In genomic region chr13:32314271-32314967, GRCh38 we compare ENCODE assay signal across 9 cellular contexts. TPM values are rescaled to one million over a fixed set of nuclear protein-coding genes. Genes with fewer than 3 reads are reported as not detected.
A peak's percentile ranks its signal among the peaks of the same experiment; 100 is the strongest.
DNase-seq lines count a peak whose midpoint lies in the region; ATAC-seq lines count a peak whose summit lies in the region.
"Had no signal": no experiment of that assay in that cellular context is flagged by ENCODE, and none has a peak within 500 bp of the region (broad histone marks: within the 10 kb centered on the region; RNA-seq: fewer than 3 reads in every experiment).

No MANE protein-coding gene starts in this region.

- H3K9me3 ChIP-seq in mononuclear cell (ENCODE audit: low read depth, low read length), result no peaks in the 10 kb centered on the region

- peak overlapping the region; percentile 75 for H3K4me3 ChIP-seq in mononuclear cell (ENCODE audit: low read length)

- H3K27ac Mint-ChIP-seq in activated naive CD4-positive, alpha-beta T cell treated with anti-CD3 and anti-CD28 coated beads, Interleukin-2, amount 10 ng/mL, durations not matched to agents 7 days and 5 days, result peak overlapping the region; percentile 99
- peak overlapping the region; percentile 98 for H3K27ac Mint-ChIP-seq in central memory CD8-positive, alpha-beta T cell (ENCODE audit: low read depth)

- H3K4me3 Mint-ChIP-seq in activated naive CD4-positive, alpha-beta T cell treated with anti-CD3 and anti-CD28 coated beads, Interleukin-2, amount 10 ng/mL, durations not matched to agents 7 days and 5 days, result peak overlapping the region; percentile 92
- H3K4me3 Mint-ChIP-seq in central memory CD8-positive, alpha-beta T cell, result peak overlapping the region; percentile 91

- H3K4me1 Mint-ChIP-seq in activated naive CD4-positive, alpha-beta T cell treated with anti-CD3 and anti-CD28 coated beads, Interleukin-2, amount 10 ng/mL, durations not matched to agents 7 days and 5 days, result peaks cover 48% of the 10 kb centered on the region
- peaks cover 16% of the 10 kb centered on the region for H3K4me1 Mint-ChIP-seq in central memory CD8-positive, alpha-beta T cell

- no peaks in the 10 kb centered on the region for H3K9me3 Mint-ChIP-seq in activated naive CD4-positive, alpha-beta T cell treated with anti-CD3 and anti-CD28 coated beads, Interleukin-2, amount 10 ng/mL, durations not matched to agents 7 days and 5 days
- no peaks in the 10 kb centered on the region for H3K9me3 Mint-ChIP-seq in central memory CD8-positive, alpha-beta T cell

- ATAC-seq in central memory CD8-positive, alpha-beta T cell (replicated peaks; ENCODE audit: extremely low read depth, poor library complexity, severe bottlenecking), result no peak
- ATAC-seq in HG03521 (IDR thresholded peaks at IDR 0.05; ENCODE audit: unreplicated experiment) (no peak), HG03460 (IDR thresholded peaks at IDR 0.05; ENCODE audit: unreplicated experiment) (no peak)

- no peaks in the 10 kb centered on the region for H3K27me3 ChIP-seq in mononuclear cell (ENCODE audit: insufficient read depth, low read length)

- peaks cover 11% of the 10 kb centered on the region for H3K36me3 Mint-ChIP-seq in activated naive CD4-positive, alpha-beta T cell treated with anti-CD3 and anti-CD28 coated beads, Interleukin-2, amount 10 ng/mL, durations not matched to agents 7 days and 5 days
- peaks cover 18% of the 10 kb centered on the region for H3K36me3 Mint-ChIP-seq in central memory CD8-positive, alpha-beta T cell (ENCODE audit: insufficient read depth)

- CTCF ChIA-PET in activated naive CD4-positive, alpha-beta T cell treated with anti-CD3 and anti-CD28 coated beads, Interleukin-2, amount 10 ng/mL, durations not matched to agents 7 days and 5 days (lab: Charles Lee), result interaction anchor here (0.6 to 1.9 kb wide), 6 partner anchors 9 to 404 kb away, joined by 3 to 8 read pairs (median 4); no protein-coding TSS in a partner anchor

- H3K4me1 ChIP-seq in mononuclear cell (ENCODE audit: insufficient read depth, low read length), result peaks cover 39% of the 10 kb centered on the region

- no peak for DNase-seq in activated naive CD4-positive, alpha-beta T cell treated with anti-CD3 and anti-CD28 coated beads, Interleukin-2, amount 10 ng/mL, durations not matched to agents 7 days and 5 days
- DNase-seq in activated naive CD4-positive, alpha-beta T cell treated with Interleukin-2 at 50 U/mL for 16 hours, result no peak
- DNase-seq in central memory CD8-positive, alpha-beta T cell (ENCODE audit: low spot score in 2 of 2), result no peak
- DNase-seq in HT-29 (ENCODE audit: low spot score) (no peak), NCI-H2029 (lab: John Stamatoyannopoulos, UW) (no peak)

- H3K27me3 Mint-ChIP-seq in activated naive CD4-positive, alpha-beta T cell treated with anti-CD3 and anti-CD28 coated beads, Interleukin-2, amount 10 ng/mL, durations not matched to agents 7 days and 5 days, result peaks cover 4% of the 10 kb centered on the region
- H3K27me3 Mint-ChIP-seq in central memory CD8-positive, alpha-beta T cell, result no peaks in the 10 kb centered on the region

RNA-seq across cellular contexts. Expression of gene ZAR1L, which starts 0.7 kb away (rescaled TPM):
- total RNA-seq in mononuclear cell, result not detected
- 0.10 TPM in 1 of 2 replicates, not detected in the other for total RNA-seq in HT-29 (2014; rRNA removed; shearing (Covaris generic))
- total RNA-seq: activated CD8-positive, alpha-beta memory T cell treated with anti-CD3 and anti-CD28 coated beads for 36 hours had no signal

RNA-seq across cellular contexts. Expression of gene BRCA2, which starts 0.9 kb away (rescaled TPM):
- 4.4 TPM for total RNA-seq in mononuclear cell
- 13.6 and 20.0 TPM in 2 replicates for total RNA-seq in HT-29 (2014; rRNA removed; shearing (Covaris generic))
